In the genomic region with DNA sequence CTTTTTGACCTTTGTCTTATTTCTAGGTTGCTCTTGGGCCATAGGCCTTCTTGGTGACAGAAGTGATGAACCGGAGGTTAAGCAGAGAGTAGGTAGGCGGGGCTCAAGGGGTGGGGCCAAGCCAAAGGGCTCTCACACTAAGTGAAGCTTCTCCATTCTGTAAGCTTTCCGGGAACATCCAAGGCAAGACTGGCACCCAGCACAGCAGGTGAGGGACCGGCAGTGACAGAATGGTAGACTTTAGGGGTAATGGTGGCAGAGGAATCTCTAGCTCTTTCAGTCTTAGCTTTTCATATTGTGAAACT, we compare ENCODE assay signal across 8 cellular contexts. TPM values are rescaled to one million over a fixed set of nuclear protein-coding genes. Genes with fewer than 3 reads are reported as not detected.
DNase-seq lines count a peak whose midpoint lies in the region; ATAC-seq and TF ChIP-seq lines count a peak whose summit lies in the region.

Gene TNFAIP8L2, plus strand, starts transcription at position 135 of the 305 bp plus-strand sequence. CDS start 2,049 bp downstream, outside the sequence.

- CTCF ChIA-PET in mammary epithelial cell (lab: Charles Lee; ENCODE audit: low non-redundant PET), result interaction anchor here (0.9 kb wide), 1 partner anchor 56 kb away, joined by 6 read pairs; no protein-coding TSS in a partner anchor
- CTCF ChIA-PET in activated CD8-positive, alpha-beta memory T cell treated with anti-CD3 and anti-CD28 coated beads, Interleukin-2, amount 10 ng/mL, durations not matched to agents 7 days and 5 days (lab: Charles Lee), result interaction anchor here (0.8 to 5.1 kb wide), 25 partner anchors 8 to 180 kb away, joined by 3 to 157 read pairs (median 5); partner anchors contain the start of genes C1orf56, CDC42SE1, GABPB2 and LYSMD1

- peak within 1 kb of the TSS; percentile 96 for H3K4me3 Mint-ChIP-seq in activated CD8-positive, alpha-beta memory T cell treated with anti-CD3 and anti-CD28 coated beads, Interleukin-2, amount 10 ng/mL, durations not matched to agents 7 days and 5 days

- H3K27me3 ChIP-seq in breast epithelium (no peaks in the 10 kb centered on the region), mammary epithelial cell (ENCODE audit: insufficient read depth, low read length) (no peaks in the 10 kb centered on the region), heart left ventricle (no peaks in the 10 kb centered on the region), MM.1S (replicated peaks; ENCODE audit: insufficient read depth, low read length) (no peaks in the 10 kb centered on the region)

- H3K4me3 ChIP-seq in breast epithelium (peak within 1 kb of the TSS; percentile 21 to 43 (median 35)), mammary epithelial cell (replicated peaks in 1 of 3; ENCODE audit: insufficient read depth in 1 of 3, low read depth in 2 of 3, low read length in 3 of 3) (no peak within 1 kb of the TSS), heart left ventricle (peak within 1 kb of the TSS in 9 of 12 donors; percentile 0 to 71 (median 39)), MM.1S (ENCODE audit: low read length) (no peak within 1 kb of the TSS)

- no peaks in the 10 kb centered on the region for H3K36me3 ChIP-seq in breast epithelium
- H3K36me3 ChIP-seq in mammary epithelial cell (ENCODE audit: insufficient read depth, low read length), result peaks cover 6% of the 10 kb centered on the region
- H3K36me3 ChIP-seq in heart left ventricle, result peaks cover 0 to 51% (median 41%) of the 10 kb centered on the region in 9 donors
- no peaks in the 10 kb centered on the region for H3K36me3 ChIP-seq in MM.1S (replicated peaks; ENCODE audit: insufficient read depth, low read length)

- TF ChIP-seq POLR2A in breast epithelium (IDR thresholded peaks at IDR 0.05), result no peak
- TF ChIP-seq POLR2A in heart left ventricle (IDR thresholded peaks at IDR 0.05), result no peak

- ATAC-seq in activated CD8-positive, alpha-beta memory T cell treated with anti-CD3 and anti-CD28 coated beads, Interleukin-2, amount 10 ng/mL, durations not matched to agents 7 days and 5 days, result peak; percentile 92
- ATAC-seq in heart left ventricle, result peak; percentile 45 to 76 (median 60)

- intact Hi-C loops in breast epithelium (cut with DNase I; ENCODE audit: low total_unique reads) (no loop called here), mammary epithelial cell (cut with micrococcal nuclease) (loop anchor here (1.0 to 5.0 kb wide), 5 partner anchors 57 to 177 kb away; partner anchors contain the start of genes GABPB2, MINDY1 and PRUNE1), heart left ventricle (cut with DNase I) (loop anchor here in 9 of 10 donors (1.0 to 10.0 kb wide), 9 partner anchors 34 to 932 kb away; no protein-coding TSS in a partner anchor)

- no peaks in the 10 kb centered on the region for H3K9me3 Mint-ChIP-seq in activated CD8-positive, alpha-beta memory T cell treated with anti-CD3 and anti-CD28 coated beads, Interleukin-2, amount 10 ng/mL, durations not matched to agents 7 days and 5 days (ENCODE audit: low read depth)

- H3K4me2 ChIP-seq in mammary epithelial cell (ENCODE audit: insufficient read depth, low read depth, low read length) (no peak within 1 kb of the TSS), MM.1S (ENCODE audit: low read depth, low read length) (no peak within 1 kb of the TSS)

- TF ChIP-seq CTCF in breast epithelium (IDR thresholded peaks at IDR 0.05), result no peak
- TF ChIP-seq CTCF in mammary epithelial cell (conservative IDR thresholded peaks at IDR 0.05 in 1 of 2, IDR thresholded peaks at IDR 0.05 in 1 of 2; ENCODE audit: extremely low read depth in 1 of 2, insufficient read depth in 1 of 2, low read depth in 1 of 2, low read length in 2 of 2), result no peak
- TF ChIP-seq CTCF in heart left ventricle (IDR thresholded peaks at IDR 0.05), result no peak
- no peak for TF ChIP-seq CTCF in MM.1S (IDR thresholded peaks at IDR 0.05; ENCODE audit: low read length)

- no TSS peak for BruUV-seq in mammary epithelial cell (replicated peaks; lab: Mats Ljungman, UMichigan)

- no peak within 1 kb of the TSS for H3K27ac ChIP-seq in breast epithelium
- H3K27ac ChIP-seq in mammary epithelial cell (ENCODE audit: insufficient read depth, low read depth, low read length), result no peak within 1 kb of the TSS
- H3K27ac ChIP-seq in heart left ventricle, result peak within 1 kb of the TSS in 5 of 12 donors; percentile 26 to 94 (median 39)
- H3K27ac ChIP-seq in MM.1S (ENCODE audit: low read length), result no peak within 1 kb of the TSS

- in situ Hi-C loops in mammary epithelial cell (cut with MboI; ENCODE audit: low sequenced_read_pairs in 2 of 2), result loop anchor here in 1 of 2 donors (10.0 kb wide), 1 partner anchor 62 kb away; no protein-coding TSS in a partner anchor

- H3K27ac Mint-ChIP-seq in activated CD8-positive, alpha-beta memory T cell treated with anti-CD3 and anti-CD28 coated beads, Interleukin-2, amount 10 ng/mL, durations not matched to agents 7 days and 5 days, result peak within 1 kb of the TSS; percentile 93

- H3K9ac ChIP-seq in mammary epithelial cell (ENCODE audit: insufficient read depth, low read length), result no peak within 1 kb of the TSS
- no peak within 1 kb of the TSS for H3K9ac ChIP-seq in MM.1S (ENCODE audit: low read length)

- no peaks in the 10 kb centered on the region for H3K9me3 ChIP-seq in breast epithelium
- H3K9me3 ChIP-seq in mammary epithelial cell (replicated peaks; ENCODE audit: insufficient read depth, low read length), result no peaks in the 10 kb centered on the region
- no peaks in the 10 kb centered on the region for H3K9me3 ChIP-seq in heart left ventricle
- no peaks in the 10 kb centered on the region for H3K9me3 ChIP-seq in MM.1S (replicated peaks; ENCODE audit: insufficient read depth, low read length)

- H4K20me1 ChIP-seq in mammary epithelial cell (ENCODE audit: insufficient read depth, low read length) (no peaks in the 10 kb centered on the region), MM.1S (ENCODE audit: insufficient read depth, low read length) (no peaks in the 10 kb centered on the region)

- no peaks in the 10 kb centered on the region for H3K9me2 ChIP-seq in MM.1S (replicated peaks; ENCODE audit: insufficient read depth, low read length)

- H3K27me3 Mint-ChIP-seq in activated CD8-positive, alpha-beta memory T cell treated with anti-CD3 and anti-CD28 coated beads, Interleukin-2, amount 10 ng/mL, durations not matched to agents 7 days and 5 days, result no peaks in the 10 kb centered on the region

- no peaks in the 10 kb centered on the region for H3F3A ChIP-seq in MM.1S (ENCODE audit: insufficient read depth, low read length)

- H3K4me1 ChIP-seq in breast epithelium, result no peaks in the 10 kb centered on the region
- peaks cover 3% of the 10 kb centered on the region for H3K4me1 ChIP-seq in mammary epithelial cell (ENCODE audit: insufficient read depth, low read length)
- H3K4me1 ChIP-seq in heart left ventricle, result peaks cover 0 to 40% (median 6%) of the 10 kb centered on the region in 12 donors
- H3K4me1 ChIP-seq in MM.1S (ENCODE audit: low read length), result no peaks in the 10 kb centered on the region

- 39% methylated on average over 4 of the region's 4 CpGs for WGBS in mammary epithelial cell (ENCODE audit: low coverage, missing lambda C conversion rate)
- WGBS in heart left ventricle, 4 donors, result 70 to 77% (median 72%) methylated on average over 4 of the region's 4 CpGs

- H3K4me1 Mint-ChIP-seq in activated CD8-positive, alpha-beta memory T cell treated with anti-CD3 and anti-CD28 coated beads, Interleukin-2, amount 10 ng/mL, durations not matched to agents 7 days and 5 days, result peaks cover 51% of the 10 kb centered on the region

- no peak within 1 kb of the TSS for H2AFZ ChIP-seq in mammary epithelial cell (ENCODE audit: low read depth, low read length)
- H2AFZ ChIP-seq in MM.1S (ENCODE audit: low read length), result no peak within 1 kb of the TSS

- DNase-seq in breast epithelium (ENCODE audit: low spot score in 2 of 2) (no peak), mammary epithelial cell (no peak), NAMALWA (ENCODE audit: low spot score) (peak; percentile 72), heart left ventricle (peak in 4 of 5 donors; percentile 52 to 61 (median 58)), T1000 (lab: John Stamatoyannopoulos, UW) (no peak), MM.1S (no peak)
- peak; percentile 90 for DNase-seq in activated CD8-positive, alpha-beta memory T cell treated with anti-CD3 and anti-CD28 coated beads, Interleukin-2, amount 10 ng/mL, durations not matched to agents 7 days and 5 days
- peak; percentile 35 to 66 (median 41) for DNase-seq in stimulated activated CD4-positive, alpha-beta T cell treated with anti-CD3 and anti-CD28 coated beads, TNF-alpha, amount 100 ng/mL, for 1 hour (ENCODE audit: low read depth in 3 of 3, low spot score in 1 of 3)

- H3K79me2 ChIP-seq in mammary epithelial cell (ENCODE audit: insufficient read depth, low read length) (no peaks in the 10 kb centered on the region), MM.1S (ENCODE audit: low read length) (no peaks in the 10 kb centered on the region)

- H3K36me3 Mint-ChIP-seq in activated CD8-positive, alpha-beta memory T cell treated with anti-CD3 and anti-CD28 coated beads, Interleukin-2, amount 10 ng/mL, durations not matched to agents 7 days and 5 days, result peaks cover 25% of the 10 kb centered on the region

- dilution Hi-C loops in mammary epithelial cell (cut with HindIII; ENCODE audit: low sequenced_read_pairs), result loop anchor here (5.0 kb wide), 1 partner anchor 59 kb away; no protein-coding TSS in a partner anchor

RNA-seq across cellular contexts. Expression of gene TNFAIP8L2, which starts in this region (rescaled TPM):
- total RNA-seq in breast epithelium (1 to 10 TPM; 5.6 to 6.9 (median 5.7) TPM), mammary epithelial cell (not detected), heart left ventricle (1 to 10 TPM in 6 of 9 donors, under 1 TPM in 3; 0.49 to 7.9 (median 1.3) TPM)
- polyA plus RNA-seq in mammary epithelial cell (not detected), heart left ventricle (1 to 10 TPM; 1.6 to 2.0 TPM)
- not detected for polyA minus RNA-seq in mammary epithelial cell
- 10 to 100 TPM; 14.5 to 17.6 TPM for total RNA-seq in activated CD8-positive, alpha-beta memory T cell treated with anti-CD3 and anti-CD28 coated beads, Interleukin-2, amount 10 ng/mL, durations not matched to agents 7 days and 5 days

Comparison
In these comparisons a context has a peak if more than half of its experiments do, and no peak if none do; other contexts are left out.
1. H3K4me3 ChIP-seq: peak in breast epithelium (3 of 3) and heart left ventricle (9 of 12); none in mammary epithelial cell (0 of 3) and MM.1S (single experiment).
2. DNase-seq: peak in NAMALWA (single experiment), activated CD8-positive, alpha-beta memory T cell treated with anti-CD3 and anti-CD28 coated beads, Interleukin-2, amount 10 ng/mL, durations not matched to agents 7 days and 5 days (single experiment), heart left ventricle (4 of 5) and stimulated activated CD4-positive, alpha-beta T cell treated with anti-CD3 and anti-CD28 coated beads, TNF-alpha, amount 100 ng/mL, for 1 hour (3 of 3); none in breast epithelium (0 of 2), mammary epithelial cell (single experiment), T1000 (single experiment) and MM.1S (single experiment).